Comparison of ENCODE assay signal across 10 cellular contexts in genomic region chr1:37998913-37999433, GRCh38. TPM values are rescaled to one million over a fixed set of nuclear protein-coding genes. Genes with fewer than 3 reads are reported as not detected.
DNase-seq lines count a peak whose midpoint lies in the region; ATAC-seq and TF ChIP-seq lines count a peak whose summit lies in the region.
"Had no signal": no experiment of that assay in that cellular context is flagged by ENCODE, and none has a peak within 500 bp of the region (broad histone marks: within the 10 kb centered on the region; RNA-seq: fewer than 3 reads in every experiment).

No MANE protein-coding gene starts in this region.

- no peak for DNase-seq in CD8-positive, alpha-beta T cell
- no peak for DNase-seq in RWPE1 (ENCODE audit: low spot score)
- DNase-seq in esophagus squamous epithelium (lab: John Stamatoyannopoulos, UW) = no peak
- DNase-seq in posterior vena cava (ENCODE audit: low spot score) = peak; percentile 76
- no peak for DNase-seq in NCI-H2171 (lab: John Stamatoyannopoulos, UW)
- DNase-seq in NCI-H2029 treated with DMSO at 0.1 percent for 48 hours (lab: John Stamatoyannopoulos, UW) = no peak
- no peak for DNase-seq in progenitor cell of endocrine pancreas (ENCODE audit: low spot score, unreplicated experiment)
- DNase-seq: activated CD4-positive, alpha-beta T cell treated with anti-CD3 and anti-CD28 coated beads for 48 hours had no signal

- TF ChIP-seq CTCF in CD8-positive, alpha-beta T cell (IDR thresholded peaks at IDR 0.05) = no peak
- TF ChIP-seq CTCF in RWPE1 (conservative IDR thresholded peaks at IDR 0.05; ENCODE audit: low read depth) = no peak
- no peak for TF ChIP-seq CTCF in esophagus squamous epithelium (IDR thresholded peaks at IDR 0.05)
- no peak for TF ChIP-seq CTCF in progenitor cell of endocrine pancreas (IDR thresholded peaks at IDR 0.05; ENCODE audit: unreplicated experiment)

- H3K27ac Mint-ChIP-seq in CD8-positive, alpha-beta T cell = peak overlapping the region; percentile 88
- no peak overlapping the region for H3K27ac Mint-ChIP-seq in progenitor cell of endocrine pancreas

- POLR2A ChIA-PET in CD8-positive, alpha-beta T cell (lab: Charles Lee) = no interaction called here
- POLR2A ChIA-PET in RWPE1 (lab: Yijun Ruan, JAX; ENCODE audit: low non-redundant PET) = no interaction called here

- H3K9me3 Mint-ChIP-seq in CD8-positive, alpha-beta T cell = no peaks in the 10 kb centered on the region
- no peaks in the 10 kb centered on the region for H3K9me3 Mint-ChIP-seq in progenitor cell of endocrine pancreas (ENCODE audit: low read depth)

- no peaks in the 10 kb centered on the region for H3K36me3 ChIP-seq in CD8-positive, alpha-beta T cell (ENCODE audit: insufficient read depth, low read length)
- peaks cover 0 to 25% (median 0%) of the 10 kb centered on the region in 3 donors for H3K36me3 ChIP-seq in esophagus squamous epithelium

- H3K4me3 Mint-ChIP-seq in CD8-positive, alpha-beta T cell = no peak overlapping the region
- H3K4me3 Mint-ChIP-seq in progenitor cell of endocrine pancreas (ENCODE audit: low read depth) = no peak overlapping the region

- no peak for ATAC-seq in CD8-positive, alpha-beta T cell
- no peak for ATAC-seq in HG03378 (IDR thresholded peaks at IDR 0.05; ENCODE audit: unreplicated experiment)

- no peaks in the 10 kb centered on the region for H3K9me3 ChIP-seq in CD8-positive, alpha-beta T cell (ENCODE audit: low read length)
- no peaks in the 10 kb centered on the region for H3K9me3 ChIP-seq in esophagus squamous epithelium

- H3K4me1 Mint-ChIP-seq in CD8-positive, alpha-beta T cell (ENCODE audit: low read depth) = peaks cover 50% of the 10 kb centered on the region
- peaks cover 12% of the 10 kb centered on the region for H3K4me1 Mint-ChIP-seq in progenitor cell of endocrine pancreas (ENCODE audit: low read depth)

- no peak for TF ChIP-seq POLR2A in esophagus squamous epithelium (IDR thresholded peaks at IDR 0.05)

- no peak overlapping the region for H3K27ac ChIP-seq in CD8-positive, alpha-beta T cell (ENCODE audit: low read depth, low read length)
- H3K27ac ChIP-seq in RWPE1 (peak overlapping the region; percentile 94), esophagus squamous epithelium (peak overlapping the region; percentile 69 to 92 (median 87))

- H3K4me3 ChIP-seq in CD8-positive, alpha-beta T cell (ENCODE audit: low read depth, low read length) = no peak overlapping the region
- no peak overlapping the region for H3K4me3 ChIP-seq in esophagus squamous epithelium

- H3K36me3 Mint-ChIP-seq in CD8-positive, alpha-beta T cell = peaks cover 12% of the 10 kb centered on the region
- peaks cover 4% of the 10 kb centered on the region for H3K36me3 Mint-ChIP-seq in progenitor cell of endocrine pancreas (ENCODE audit: insufficient read depth)

- 65 to 85% methylated on average over 11 to 15 of the region's 16 CpGs for WGBS in esophagus squamous epithelium, 2 donors

- H3K4me1 ChIP-seq in CD8-positive, alpha-beta T cell (ENCODE audit: insufficient read depth, low read length) = peaks cover 33% of the 10 kb centered on the region
- peaks cover 45 to 95% (median 75%) of the 10 kb centered on the region in 3 donors for H3K4me1 ChIP-seq in esophagus squamous epithelium

- intact Hi-C loops in CD8-positive, alpha-beta T cell (cut with DNase I, micrococcal nuclease) = no loop called here
- intact Hi-C loops in esophagus squamous epithelium (cut with DNase I) (no loop called here), posterior vena cava (cut with DNase I) (no loop called here)

- H3K27me3 ChIP-seq in CD8-positive, alpha-beta T cell (ENCODE audit: insufficient read depth, low read length) = no peaks in the 10 kb centered on the region
- H3K27me3 ChIP-seq in esophagus squamous epithelium = no peaks in the 10 kb centered on the region

- no peaks in the 10 kb centered on the region for H3K27me3 Mint-ChIP-seq in CD8-positive, alpha-beta T cell (ENCODE audit: low read depth)
- no peaks in the 10 kb centered on the region for H3K27me3 Mint-ChIP-seq in progenitor cell of endocrine pancreas

- CTCF ChIA-PET in CD8-positive, alpha-beta T cell (lab: Charles Lee) = no interaction called here
- CTCF ChIA-PET in RWPE1 (lab: Yijun Ruan, JAX) = no interaction called here

RNA-seq across cellular contexts. Expression of gene FHL3, which starts 6.3 kb away (rescaled TPM):
- total RNA-seq in CD8-positive, alpha-beta T cell = 1 to 10 TPM; 5.6 to 5.9 TPM
- total RNA-seq in esophagus squamous epithelium (10 to 100 TPM in 3 of 4 donors, 1 to 10 TPM in 1; 6.2 to 18.7 (median 12.4) TPM), posterior vena cava (10 to 100 TPM; 55.6 to 80.7 TPM), progenitor cell of endocrine pancreas (16.5 and 17.6 TPM in 2 replicates)

RNA-seq across cellular contexts. Expression of gene SF3A3, which starts 9.2 kb away (rescaled TPM):
- total RNA-seq in CD8-positive, alpha-beta T cell = 10 to 100 TPM; 41.7 to 42.6 TPM
- total RNA-seq in esophagus squamous epithelium (10 to 100 TPM; 33.9 to 49.7 (median 44.4) TPM), posterior vena cava (10 to 100 TPM; 42.7 to 48.6 TPM), progenitor cell of endocrine pancreas (73.8 and 77.3 TPM in 2 replicates)

RNA-seq across cellular contexts. Expression of gene UTP11, which starts 13.6 kb away (rescaled TPM):
- 10 to 100 TPM; 12.8 to 14.0 TPM for total RNA-seq in CD8-positive, alpha-beta T cell
- total RNA-seq in esophagus squamous epithelium (10 to 100 TPM; 38.5 to 71.5 (median 54.5) TPM), posterior vena cava (10 to 100 TPM; 45.6 to 61.4 TPM), progenitor cell of endocrine pancreas (23.8 and 27.2 TPM in 2 replicates)

RNA-seq across cellular contexts. Expression of gene POU3F1, which starts 47.6 kb away (rescaled TPM):
- total RNA-seq in CD8-positive, alpha-beta T cell = 1 to 10 TPM; 1.0 to 1.1 TPM
- 1 to 10 TPM; 2.1 to 4.5 (median 2.8) TPM for total RNA-seq in esophagus squamous epithelium
- under 1 TPM; 0.28 to 0.29 TPM for total RNA-seq in posterior vena cava
- 0.31 and 0.43 TPM in 2 replicates for total RNA-seq in progenitor cell of endocrine pancreas
- total RNA-seq: H4 had no signal

RNA-seq across cellular contexts. Expression of gene INPP5B, which starts 52.1 kb away (rescaled TPM):
- total RNA-seq in CD8-positive, alpha-beta T cell = 10 to 100 TPM; 11.2 to 12.7 TPM
- total RNA-seq in esophagus squamous epithelium (10 to 100 TPM in 3 of 4 donors, 1 to 10 TPM in 1; 6.2 to 20.4 (median 13.7) TPM), posterior vena cava (10 to 100 TPM; 28.9 to 31.2 TPM), progenitor cell of endocrine pancreas (21.1 and 21.9 TPM in 2 replicates)
